1 cellular context compared by ENCODE assay signal in genomic region chr5:39195198-39195826, GRCh38.
TF ChIP-seq lines count a peak whose summit lies in the region.

No MANE protein-coding gene starts in this region.

TF ChIP-seq in A549, 52 proteins besides CTCF, POLR2A, EP300 and RAD21:
- TF ChIP-seq CHD2 (IDR thresholded peaks at IDR 0.05; ENCODE audit: low read length, partially characterized antibody) (no peak), HOXA7 (CRISPR knock-in tag; IDR thresholded peaks at IDR 0.05) (0 out of 2 replicates have a peak, but pooled peaks have one; percentile 10), KDM5A (IDR thresholded peaks at IDR 0.05) (no peak)
